ENCODE assay signal across 21 cellular contexts in genomic region chr13:71254384-71254783, GRCh38.
A peak's percentile ranks its signal among the peaks of the same experiment; 100 is the strongest.
DNase-seq lines count a peak whose midpoint lies in the region; TF ChIP-seq lines count a peak whose summit lies in the region.
"Had no signal": no experiment of that assay in that cellular context is flagged by ENCODE, and none has a peak within 500 bp of the region (broad histone marks: within the 10 kb centered on the region; RNA-seq: fewer than 3 reads in every experiment).

No MANE protein-coding gene starts in this region.

- H3K27me3 Mint-ChIP-seq in endodermal cell (ENCODE audit: insufficient read depth) (no peaks in the 10 kb centered on the region), mesothelial cell of epicardium (ENCODE audit: low read depth) (no peaks in the 10 kb centered on the region), glutamatergic neuron (ENCODE audit: unreplicated experiment) (peaks cover 2% of the 10 kb centered on the region)

- no peaks in the 10 kb centered on the region for H3K36me3 ChIP-seq in endodermal cell (ENCODE audit: control insufficient read depth, insufficient read depth, low read length)
- H3K36me3 ChIP-seq: Peyer's patch had no signal

- no peak overlapping the region for H3K4me3 ChIP-seq in endodermal cell (ENCODE audit: low read length)
- H3K4me3 ChIP-seq: Peyer's patch, SK-N-MC had no signal

- no peaks in the 10 kb centered on the region for H3K9me3 Mint-ChIP-seq in endodermal cell
- peaks cover 12% of the 10 kb centered on the region for H3K9me3 Mint-ChIP-seq in mesothelial cell of epicardium
- H3K9me3 Mint-ChIP-seq in glutamatergic neuron (ENCODE audit: unreplicated experiment), result no peaks in the 10 kb centered on the region

- H3K36me3 Mint-ChIP-seq in endodermal cell (ENCODE audit: low read depth) (no peaks in the 10 kb centered on the region), mesothelial cell of epicardium (no peaks in the 10 kb centered on the region), glutamatergic neuron (ENCODE audit: unreplicated experiment) (no peaks in the 10 kb centered on the region)

- H3K27me3 ChIP-seq in endodermal cell (ENCODE audit: control insufficient read depth, insufficient read depth, low read length, poor library complexity, severe bottlenecking), result no peaks in the 10 kb centered on the region
- H3K27me3 ChIP-seq: Peyer's patch had no signal

- H3K4me3 Mint-ChIP-seq in endodermal cell (no peak overlapping the region), mesothelial cell of epicardium (no peak overlapping the region), glutamatergic neuron (ENCODE audit: unreplicated experiment) (no peak overlapping the region)

- H3K27ac Mint-ChIP-seq in endodermal cell (no peak overlapping the region), mesothelial cell of epicardium (no peak overlapping the region), glutamatergic neuron (ENCODE audit: unreplicated experiment) (no peak overlapping the region)

- H3K27ac ChIP-seq in endodermal cell (ENCODE audit: low read depth, low read length), result no peak overlapping the region
- H3K27ac ChIP-seq: Peyer's patch, SK-N-MC had no signal

- H3K9me3 ChIP-seq in endodermal cell (ENCODE audit: control insufficient read depth, low read length), result no peaks in the 10 kb centered on the region
- H3K9me3 ChIP-seq: Peyer's patch had no signal

- peak; percentile 41 for TF ChIP-seq CTCF in endodermal cell (conservative IDR thresholded peaks at IDR 0.05)
- TF ChIP-seq CTCF in mesothelial cell of epicardium (IDR thresholded peaks at IDR 0.05; ENCODE audit: unreplicated experiment), result no peak
- TF ChIP-seq CTCF in glutamatergic neuron (IDR thresholded peaks at IDR 0.05; ENCODE audit: partially characterized antibody, unreplicated experiment), result no peak

- DNase-seq in ELR (ENCODE audit: low read depth) (peak; percentile 17), HT-29 (ENCODE audit: low spot score) (peak; percentile 47), endodermal cell (peak; percentile 36), kidney tubule cell (ENCODE audit: low spot score) (peak; percentile 36), inferior parietal cortex (ENCODE audit: extremely low spot score) (no peak), globus pallidus (ENCODE audit: low spot score) (no peak), mesothelial cell of epicardium (ENCODE audit: low spot score in 2 of 2, unreplicated experiment in 2 of 2) (no peak), glutamatergic neuron (no peak)
- DNase-seq: 8988T, Calu3, DMS79 treated with DMSO at 0.1 percent for 48 hours, HCEC 1CT, NCI-H1048, NCI-H1417 treated with DMSO at 0.1 percent for 48 hours, NCI-H1694 treated with DMSO at 0.1 percent for 48 hours, NCI-H2081, NCI-H2227 treated with DMSO at 0.1 percent for 48 hours, NCI-H526 treated with DMSO at 0.1 percent for 48 hours, Peyer's patch, SIG-M5 had no signal

- no peaks in the 10 kb centered on the region for H3K4me1 ChIP-seq in endodermal cell (ENCODE audit: control insufficient read depth, insufficient read depth, low read length)
- H3K4me1 ChIP-seq: Peyer's patch had no signal

- no peak overlapping the region for H3K9ac ChIP-seq in endodermal cell (ENCODE audit: extremely low read depth, low read length, poor library complexity, severe bottlenecking)

- WGBS in endodermal cell (ENCODE audit: insufficient coverage in 1 of 2, insufficient read length in 1 of 2), 2 experiments, result 96 to 100% methylated on average over 4 of the region's 4 CpGs

- H3K4me1 Mint-ChIP-seq in endodermal cell, result no peaks in the 10 kb centered on the region
- H3K4me1 Mint-ChIP-seq in mesothelial cell of epicardium, result peaks cover 6% of the 10 kb centered on the region
- H3K4me1 Mint-ChIP-seq in glutamatergic neuron (ENCODE audit: low read depth, unreplicated experiment), result peaks cover 3% of the 10 kb centered on the region

Comparison
In these comparisons a context has a peak if more than half of its experiments do, and no peak if none do; other contexts are left out.
1. DNase-seq: peak in ELR (single experiment), HT-29 (single experiment), endodermal cell (single experiment) and kidney tubule cell (single experiment); none in inferior parietal cortex (single experiment), globus pallidus (single experiment), mesothelial cell of epicardium (0 of 2) and glutamatergic neuron (single experiment).